9 cellular contexts compared by ENCODE assay signal in genomic region chr3:115623414-115623868, GRCh38. TPM values are rescaled to one million over a fixed set of nuclear protein-coding genes. Genes with fewer than 3 reads are reported as not detected.
DNase-seq lines count a peak whose midpoint lies in the region; ATAC-seq and TF ChIP-seq lines count a peak whose summit lies in the region.
"Had no signal": no experiment of that assay in that cellular context is flagged by ENCODE, and none has a peak within 500 bp of the region (broad histone marks: within the 10 kb centered on the region; RNA-seq: fewer than 3 reads in every experiment).

Gene GAP43, plus strand, starts transcription at chr3:115623510. Its CDS starts 180 bp downstream, at chr3:115623690.

- H3K27ac Mint-ChIP-seq in activated CD4-positive, alpha-beta T cell treated with anti-CD3 and anti-CD28 coated beads, Interleukin-2, amount 10 ng/mL, durations not matched to agents 24 days and 14 days, result no peak within 1 kb of the TSS
- no peak within 1 kb of the TSS for H3K27ac Mint-ChIP-seq in naive B cell

- H3K36me3 ChIP-seq in Karpas-422 (ENCODE audit: insufficient read depth, low read length), result no peaks in the 10 kb centered on the region

- TF ChIP-seq CTCF in RWPE1 (conservative IDR thresholded peaks at IDR 0.05; ENCODE audit: low read depth), result no peak

- H3K4me1 Mint-ChIP-seq in activated CD4-positive, alpha-beta T cell treated with anti-CD3 and anti-CD28 coated beads, Interleukin-2, amount 10 ng/mL, durations not matched to agents 24 days and 14 days, result peaks cover 3% of the 10 kb centered on the region
- peaks cover 5 to 16% (median 8%) of the 10 kb centered on the region in 3 donors for H3K4me1 Mint-ChIP-seq in naive B cell

- no peaks in the 10 kb centered on the region for H3K9me2 ChIP-seq in Karpas-422 (replicated peaks; ENCODE audit: insufficient read depth, low read length)

- H3K27me3 ChIP-seq in Karpas-422 (ENCODE audit: low read length), result no peaks in the 10 kb centered on the region

- H3K27ac ChIP-seq in RWPE1 (no peak within 1 kb of the TSS), Karpas-422 (ENCODE audit: low read length) (no peak within 1 kb of the TSS)
- H3K27ac ChIP-seq: VCaP had no signal

- H3K4me3 Mint-ChIP-seq in activated CD4-positive, alpha-beta T cell treated with anti-CD3 and anti-CD28 coated beads, Interleukin-2, amount 10 ng/mL, durations not matched to agents 24 days and 14 days, result peak within 1 kb of the TSS; percentile 18
- H3K4me3 Mint-ChIP-seq in naive B cell, result peak within 1 kb of the TSS in 3 of 8 donors; percentile 21 to 57 (median 37)

- POLR2A ChIA-PET in RWPE1 (lab: Yijun Ruan, JAX; ENCODE audit: low non-redundant PET), result no interaction called here

- H3K27me3 Mint-ChIP-seq in activated CD4-positive, alpha-beta T cell treated with anti-CD3 and anti-CD28 coated beads, Interleukin-2, amount 10 ng/mL, durations not matched to agents 24 days and 14 days, result peaks cover 38% of the 10 kb centered on the region
- H3K27me3 Mint-ChIP-seq in naive B cell, result peaks cover 33 to 52% (median 35%) of the 10 kb centered on the region in 3 donors

- no peaks in the 10 kb centered on the region for H3K36me3 Mint-ChIP-seq in activated CD4-positive, alpha-beta T cell treated with anti-CD3 and anti-CD28 coated beads, Interleukin-2, amount 10 ng/mL, durations not matched to agents 24 days and 14 days (ENCODE audit: low read depth)
- H3K36me3 Mint-ChIP-seq in naive B cell, result no peaks in the 10 kb centered on the region

- no peak within 1 kb of the TSS for H3K4me3 ChIP-seq in Karpas-422 (ENCODE audit: low read length)

- no peak within 1 kb of the TSS for H2AFZ ChIP-seq in Karpas-422 (ENCODE audit: low read length)

- H4K20me1 ChIP-seq in Karpas-422 (ENCODE audit: insufficient read depth, low read depth, low read length), result no peaks in the 10 kb centered on the region

- intact Hi-C loops in activated CD4-positive, alpha-beta T cell treated with anti-CD3 and anti-CD28 coated beads, Interleukin-2, amount 10 ng/mL, durations not matched to agents 24 days and 14 days (cut with micrococcal nuclease), result no loop called here

- no peak within 1 kb of the TSS for H3K9ac ChIP-seq in Karpas-422 (ENCODE audit: low read length)

- no peaks in the 10 kb centered on the region for H3K79me2 ChIP-seq in Karpas-422 (ENCODE audit: low read length)

- no peak for DNase-seq in activated CD4-positive, alpha-beta T cell treated with anti-CD3 and anti-CD28 coated beads, Interleukin-2, amount 10 ng/mL, durations not matched to agents 24 days and 14 days
- DNase-seq in activated CD4-positive, alpha-beta T cell treated with anti-CD3 and anti-CD28 coated beads, Interleukin-2, amount 50 U/mL, for 4 hours, result no peak
- DNase-seq in RWPE1 (ENCODE audit: low spot score) (peak; percentile 11), fibroblast of peridontal ligament (ENCODE audit: extremely low read depth) (peak; percentile 83), naive B cell (peak; percentile 0), Karpas-422 (no peak), middle frontal gyrus (ENCODE audit: extremely low spot score, low spot score) (no peak)
- no peak for DNase-seq in NK-92 treated with Interleukin-12 subunit alpha and Interleukin-12 subunit beta, amount 100 ng/mL, for 24 hours (lab: John Stamatoyannopoulos, UW)

- H3K9me3 ChIP-seq in Karpas-422 (ENCODE audit: low read length), result no peaks in the 10 kb centered on the region

- CTCF ChIA-PET in RWPE1 (lab: Yijun Ruan, JAX), result no interaction called here

- H3K4me2 ChIP-seq in Karpas-422 (ENCODE audit: low read depth, low read length, poor library complexity, severe bottlenecking), result no peak within 1 kb of the TSS

- peak in 1 of 2 donors; percentile 21 for ATAC-seq in naive B cell (ENCODE audit: low read depth in 2 of 2)

- H3K4me1 ChIP-seq in Karpas-422 (ENCODE audit: low read length), result no peaks in the 10 kb centered on the region

- no peaks in the 10 kb centered on the region for H3K9me3 Mint-ChIP-seq in activated CD4-positive, alpha-beta T cell treated with anti-CD3 and anti-CD28 coated beads, Interleukin-2, amount 10 ng/mL, durations not matched to agents 24 days and 14 days
- H3K9me3 Mint-ChIP-seq in naive B cell, result no peaks in the 10 kb centered on the region

RNA-seq across cellular contexts. Expression of gene GAP43, which starts in this region (rescaled TPM):
- total RNA-seq in activated CD4-positive, alpha-beta T cell treated with anti-CD3 and anti-CD28 coated beads, Interleukin-2, amount 10 ng/mL, durations not matched to agents 24 days and 14 days, result not detected in 2 replicates
- not detected for polyA plus RNA-seq in naive B cell (ENCODE audit: low read depth in 6 of 6)
- not detected in 2 replicates for total RNA-seq in Karpas-422 (2014; rRNA removed; shearing (Covaris generic); ENCODE audit: low replicate concordance)

Comparison
In these comparisons a context has a peak if more than half of its experiments do, and no peak if none do; other contexts are left out.
1. Peak in DNase-seq in naive B cell; RNA of the gene not detected or under 1 TPM.
2. DNase-seq: peak in RWPE1 (single experiment) and fibroblast of peridontal ligament (single experiment); none in activated CD4-positive, alpha-beta T cell treated with anti-CD3 and anti-CD28 coated beads, Interleukin-2, amount 10 ng/mL, durations not matched to agents 24 days and 14 days (single experiment), activated CD4-positive, alpha-beta T cell treated with anti-CD3 and anti-CD28 coated beads, Interleukin-2, amount 50 U/mL, for 4 hours (0 of 2), NK-92 treated with Interleukin-12 subunit alpha and Interleukin-12 subunit beta, amount 100 ng/mL, for 24 hours (single experiment), Karpas-422 (single experiment) and middle frontal gyrus (single experiment).